Comparison of ENCODE assay signal across 16 cellular contexts in the genomic region with DNA sequence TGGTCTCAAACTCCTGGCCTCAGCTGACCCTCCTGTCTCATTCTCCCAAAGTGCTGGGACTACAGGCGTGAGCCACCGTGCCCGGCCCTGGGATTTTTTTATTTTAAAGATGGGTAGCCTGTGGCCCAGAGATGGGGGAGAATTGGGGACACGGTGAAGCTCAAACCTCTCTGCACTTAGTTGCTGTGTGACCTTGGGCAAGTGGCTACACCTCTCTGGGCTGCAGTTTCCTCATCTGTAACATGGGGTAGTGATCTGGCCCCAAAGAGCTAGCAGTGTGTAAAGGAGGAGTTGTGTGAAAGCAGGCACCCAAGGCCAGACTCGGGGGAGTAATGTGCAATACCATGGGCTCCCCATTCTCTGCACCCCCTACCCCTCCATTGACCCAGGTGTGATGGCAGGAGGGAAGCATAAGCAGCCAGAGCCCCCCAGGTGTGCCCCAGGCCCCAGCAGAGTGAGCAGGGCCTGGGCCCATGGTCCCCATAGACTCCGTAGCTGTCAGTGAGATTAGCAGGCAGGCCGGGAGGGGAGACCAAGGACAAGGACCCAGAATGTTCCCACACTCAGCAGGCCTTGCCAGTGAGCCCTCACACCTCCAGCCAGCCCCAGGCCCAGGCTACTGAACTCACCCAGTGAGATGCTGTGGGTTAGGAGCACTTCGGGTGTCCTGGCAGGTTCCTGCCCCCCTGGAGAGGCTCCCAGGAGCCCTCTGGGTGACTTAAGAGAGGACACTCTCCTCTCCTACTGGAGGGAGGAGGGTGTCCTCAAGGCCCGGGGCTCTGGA. TPM values are rescaled to one million over a fixed set of nuclear protein-coding genes. Genes with fewer than 3 reads are reported as not detected.
"Had no signal": no experiment of that assay in that cellular context is flagged by ENCODE, and none has a peak within 500 bp of the region (broad histone marks: within the 10 kb centered on the region; RNA-seq: fewer than 3 reads in every experiment).

No MANE protein-coding gene starts in this region.

- H3K9me3 Mint-ChIP-seq: activated naive CD4-positive, alpha-beta T cell treated with anti-CD3 and anti-CD28 coated beads, Interleukin-2, amount 50 U/mL, for 24 hours had no signal

- H3K9me3 ChIP-seq: lower lobe of right lung, neutrophil, SJCRH30 had no signal

- DNase-seq: activated CD4-positive, CD25-positive, alpha-beta regulatory T cell; activated CD8-positive, alpha-beta memory T cell treated with anti-CD3 and anti-CD28 coated beads for 24 hours; amygdala; effector memory CD8-positive, alpha-beta T cell; lower lobe of right lung had no signal

- H3K4me2 ChIP-seq: hepatocyte had no signal

- H3K27ac ChIP-seq: hepatocyte, lower lobe of right lung, right atrium auricular region, SJCRH30, skin epidermis, tibial nerve had no signal

- H3K79me2 ChIP-seq: hepatocyte had no signal

- ATAC-seq: effector memory CD8-positive, alpha-beta T cell; lower lobe of right lung; stimulated activated effector memory CD8-positive, alpha-beta T cell treated with anti-CD3 and anti-CD28 coated beads, Interleukin-12 subunit alpha, Interleukin-12 subunit beta, amount 100 ng/mL, for 72 hours had no signal

- H3K4me1 Mint-ChIP-seq: brain had no signal

- H2AFZ ChIP-seq: hepatocyte had no signal

- H3K36me3 Mint-ChIP-seq: brain had no signal

- H3K27me3 ChIP-seq: hepatocyte, neutrophil, right atrium auricular region, SJCRH30, tibial nerve had no signal

- H3K4me1 ChIP-seq: lower lobe of right lung, right atrium auricular region, SJCRH30 had no signal

- H3K27ac Mint-ChIP-seq: dendritic cell treated with granulocyte-macrophage colony-stimulating factor and Interleukin-4, amounts not matched to agents 40 ng/mL and 50 ng/mL, for 4 days; mesothelial cell of epicardium had no signal

- H3K27me3 Mint-ChIP-seq: activated naive CD4-positive, alpha-beta T cell treated with anti-CD3 and anti-CD28 coated beads, Interleukin-2, amount 50 U/mL, for 24 hours had no signal

- H3K4me3 ChIP-seq: hepatocyte, lower lobe of right lung, right atrium auricular region, skin epidermis, tibial nerve had no signal

- H3K4me3 Mint-ChIP-seq: activated naive CD4-positive, alpha-beta T cell treated with anti-CD3 and anti-CD28 coated beads, Interleukin-2, amount 50 U/mL, for 24 hours; dendritic cell treated with granulocyte-macrophage colony-stimulating factor and Interleukin-4, amounts not matched to agents 40 ng/mL and 50 ng/mL, for 4 days; effector memory CD8-positive, alpha-beta T cell; mesothelial cell of epicardium; stimulated activated effector memory CD8-positive, alpha-beta T cell treated with anti-CD3 and anti-CD28 coated beads, Interleukin-12 subunit alpha, Interleukin-12 subunit beta, amount 100 ng/mL, for 72 hours had no signal

- H3K36me3 ChIP-seq: lower lobe of right lung, neutrophil, right atrium auricular region, SJCRH30, tibial nerve had no signal

RNA-seq across cellular contexts. Expression of a gene that starts 17.9 kb away (rescaled TPM):
- total RNA-seq: hepatocyte had no signal
- polyA plus RNA-seq: hepatocyte had no signal
